Comparison of ENCODE assay signal across 12 cellular contexts in the genomic region with DNA sequence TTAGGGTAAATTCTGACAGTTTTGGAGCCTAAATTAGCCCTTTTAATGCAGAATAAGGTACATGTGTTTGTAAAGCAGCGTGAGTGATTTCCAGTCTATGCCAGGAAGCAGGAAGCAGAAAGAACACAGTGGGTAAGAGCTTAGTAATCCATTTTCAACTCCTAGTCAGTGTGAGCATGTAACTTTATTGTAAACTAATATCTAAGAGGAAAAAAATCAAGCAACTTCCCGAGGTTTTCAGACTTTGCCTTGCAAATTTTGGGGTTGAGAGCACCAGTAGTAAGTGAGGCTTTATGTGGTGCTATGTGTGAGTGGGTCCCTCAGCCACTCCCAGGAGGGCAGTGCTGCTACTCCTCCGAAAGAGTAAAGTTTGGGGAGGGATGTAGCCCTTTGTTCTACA. TPM values are rescaled to one million over a fixed set of nuclear protein-coding genes. Genes with fewer than 3 reads are reported as not detected.
DNase-seq lines count a peak whose midpoint lies in the region; ATAC-seq and TF ChIP-seq lines count a peak whose summit lies in the region.
"Had no signal": no experiment of that assay in that cellular context is flagged by ENCODE, and none has a peak within 500 bp of the region (broad histone marks: within the 10 kb centered on the region; RNA-seq: fewer than 3 reads in every experiment).

No MANE protein-coding gene starts in this region.

- no peak overlapping the region for H3K18ac ChIP-seq in mesendoderm (ENCODE audit: low read length)

- H2BK120ac ChIP-seq in mesendoderm (ENCODE audit: low read depth, low read length), result no peak overlapping the region

- H2AK5ac ChIP-seq in mesendoderm (ENCODE audit: low read length), result no peak overlapping the region

- H3K56ac ChIP-seq in mesendoderm (ENCODE audit: low read length), result no peak overlapping the region

- 40% methylated on average over 3 of the region's 3 CpGs for WGBS in esophagus muscularis mucosa
- no CpG with 5 or more reads among the region's 3 CpGs for WGBS in mesendoderm (ENCODE audit: extremely low coverage, insufficient coverage, low lambda C conversion rate)

- no peak overlapping the region for H3K4ac ChIP-seq in mesendoderm (ENCODE audit: low read depth, low read length)

- H3K36me3 ChIP-seq in esophagus muscularis mucosa (peaks cover 0 to 7% (median 2%) of the 10 kb centered on the region in 4 donors), mesendoderm (ENCODE audit: control insufficient read depth, insufficient read depth, low read length) (no peaks in the 10 kb centered on the region)

- H4K8ac ChIP-seq in mesendoderm (ENCODE audit: low read depth, low read length), result no peak overlapping the region

- no peaks in the 10 kb centered on the region for H3K27me3 Mint-ChIP-seq in osteocyte (ENCODE audit: unreplicated experiment)
- H3K27me3 Mint-ChIP-seq: progenitor cell of endocrine pancreas had no signal

- in situ Hi-C loops in KBM-7 (cut with MboI; ENCODE audit: low pct_unique_long_range_greater_than_20kb, low sequenced_read_pairs), result no loop called here

- H2BK15ac ChIP-seq in mesendoderm (replicated peaks; ENCODE audit: low read depth), result no peak overlapping the region

- no peak for ATAC-seq in GM21390 (IDR thresholded peaks at IDR 0.05; ENCODE audit: unreplicated experiment)

- TF ChIP-seq POLR2A in esophagus muscularis mucosa (IDR thresholded peaks at IDR 0.05; ENCODE audit: low read depth), result no peak

- H4K5ac ChIP-seq in mesendoderm (ENCODE audit: low read length), result no peak overlapping the region

- no peaks in the 10 kb centered on the region for H3K9me3 Mint-ChIP-seq in osteocyte (ENCODE audit: unreplicated experiment)
- H3K9me3 Mint-ChIP-seq: immature natural killer cell had no signal

- DNase-seq in EL (peak; percentile 8), NCI-H526 treated with DMSO at 0.1 percent for 48 hours (lab: John Stamatoyannopoulos, UW) (peak; percentile 25), esophagus muscularis mucosa (ENCODE audit: extremely low spot score) (no peak), renal cortical epithelial cell (ENCODE audit: low read depth) (peak; percentile 19), mesendoderm (no peak), osteocyte (ENCODE audit: extremely low spot score, unreplicated experiment) (no peak), KBM-7 (no peak)
- DNase-seq: activated T-cell treated with anti-CD3 and anti-CD28 coated beads for 4 hours, immature natural killer cell had no signal

- no peak overlapping the region for H3K4me2 ChIP-seq in mesendoderm (ENCODE audit: low read length)

- H3K23ac ChIP-seq in mesendoderm (ENCODE audit: low read length), result no peak overlapping the region

- H3K4me3 ChIP-seq in esophagus muscularis mucosa (peak overlapping the region in 2 of 4 donors; percentile 1 to 77), mesendoderm (ENCODE audit: low read length) (no peak overlapping the region)

- no peaks in the 10 kb centered on the region for H3K9me3 ChIP-seq in esophagus muscularis mucosa

- H3K27me3 ChIP-seq in esophagus muscularis mucosa (no peaks in the 10 kb centered on the region), mesendoderm (ENCODE audit: insufficient read depth, low read length, poor library complexity) (no peaks in the 10 kb centered on the region)

- no peak overlapping the region for H3K9ac ChIP-seq in mesendoderm (ENCODE audit: low read length)

- peak overlapping the region; percentile 96 to 99 (median 98) for H3K27ac ChIP-seq in esophagus muscularis mucosa (replicated peaks in 1 of 4)
- H3K27ac ChIP-seq in mesendoderm (ENCODE audit: low read depth, low read length), result no peak overlapping the region

- peaks cover 29% of the 10 kb centered on the region for H3K79me2 ChIP-seq in mesendoderm (ENCODE audit: control insufficient read depth, insufficient read depth, low read length)

- no peak for TF ChIP-seq CTCF in esophagus muscularis mucosa (IDR thresholded peaks at IDR 0.05)
- no peak for TF ChIP-seq CTCF in osteocyte (IDR thresholded peaks at IDR 0.05)

- no peak for TF ChIP-seq EP300 in esophagus muscularis mucosa (IDR thresholded peaks at IDR 0.05)

- no peak overlapping the region for H3K4me3 Mint-ChIP-seq in osteocyte (ENCODE audit: unreplicated experiment)

- H2BK5ac ChIP-seq in mesendoderm (ENCODE audit: low read length), result no peak overlapping the region

- peaks cover 23% of the 10 kb centered on the region for H3K79me1 ChIP-seq in mesendoderm (ENCODE audit: low read length)

- H3K36me3 Mint-ChIP-seq in osteocyte (ENCODE audit: unreplicated experiment), result no peaks in the 10 kb centered on the region

- intact Hi-C loops in esophagus muscularis mucosa (cut with DNase I), result no loop called here

- H3K4me1 Mint-ChIP-seq in osteocyte (ENCODE audit: unreplicated experiment), result peaks cover 27% of the 10 kb centered on the region

- H3K4me1 ChIP-seq in esophagus muscularis mucosa, result peaks cover 76 to 86% (median 86%) of the 10 kb centered on the region in 4 donors
- H3K4me1 ChIP-seq in mesendoderm (ENCODE audit: control insufficient read depth, low read depth, low read length), result peaks cover 13% of the 10 kb centered on the region

- no peak overlapping the region for H3K27ac Mint-ChIP-seq in osteocyte (ENCODE audit: unreplicated experiment)
- H3K27ac Mint-ChIP-seq: progenitor cell of endocrine pancreas had no signal

RNA-seq across cellular contexts. Expression of a gene that starts 2.9 kb away (rescaled TPM):
- total RNA-seq in esophagus muscularis mucosa, result 10 to 100 TPM; 37.1 to 63.0 (median 46.5) TPM
- total RNA-seq in renal cortical epithelial cell, result 16.8 and 21.8 TPM in 2 replicates
- polyA plus RNA-seq in mesendoderm (2013, experiment 1 of 2), result 12.6 TPM
- polyA plus RNA-seq in mesendoderm (2013, experiment 2 of 2), result 13.2 TPM
- 12.4 and 12.7 TPM in 2 replicates for total RNA-seq in osteocyte

RNA-seq across cellular contexts. Expression of a gene that starts 40.6 kb away (rescaled TPM):
- total RNA-seq in esophagus muscularis mucosa (under 1 TPM in 1 of 4 donors, not detected in 3; 0.13 TPM), renal cortical epithelial cell (not detected in 2 replicates), osteocyte (0.10 and 0.16 TPM in 2 replicates)
- 9.1 TPM for polyA plus RNA-seq in mesendoderm (2013, experiment 1 of 2)
- 10.0 TPM for polyA plus RNA-seq in mesendoderm (2013, experiment 2 of 2)
- polyA plus RNA-seq: esophagus, immature natural killer cell had no signal

Comparison
In these comparisons a context has a peak if more than half of its experiments do, and no peak if none do; other contexts are left out.
1. DNase-seq: peak in EL (single experiment), NCI-H526 treated with DMSO at 0.1 percent for 48 hours (single experiment) and renal cortical epithelial cell (single experiment); none in esophagus muscularis mucosa (single experiment), mesendoderm (single experiment), osteocyte (single experiment) and KBM-7 (single experiment).